Comparison of ENCODE assay signal across 30 cellular contexts in the genomic region with DNA sequence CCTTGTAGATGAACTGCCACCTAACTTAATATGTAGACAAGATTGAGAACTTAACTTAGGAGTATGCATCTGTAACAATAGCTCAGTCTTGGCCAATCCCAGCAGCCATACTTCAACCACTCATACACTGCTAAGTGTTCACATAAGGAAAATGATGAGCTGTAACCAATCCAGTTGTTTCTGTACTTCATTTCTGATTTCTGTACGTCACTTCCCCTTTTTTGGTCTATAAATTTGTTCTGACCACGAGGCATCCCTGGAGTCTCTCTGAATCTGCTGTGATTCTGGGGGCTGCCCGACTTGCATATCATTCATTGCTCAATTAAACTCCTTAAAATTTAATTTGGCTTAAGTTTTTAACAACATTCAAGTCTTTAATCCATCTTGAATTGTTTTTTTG. TPM values are rescaled to one million over a fixed set of nuclear protein-coding genes. Genes with fewer than 3 reads are reported as not detected.
"Had no signal": no experiment of that assay in that cellular context is flagged by ENCODE, and none has a peak within 500 bp of the region (broad histone marks: within the 10 kb centered on the region; RNA-seq: fewer than 3 reads in every experiment).

No MANE protein-coding gene starts in this region.

- H3K27ac Mint-ChIP-seq: nephron progenitor cell; stimulated activated effector memory CD8-positive, alpha-beta T cell treated with anti-CD3 and anti-CD28 coated beads, Interleukin-12 subunit alpha, Interleukin-12 subunit beta, amount 100 ng/mL, for 72 hours; stimulated activated naive CD8-positive, alpha-beta T cell treated with anti-CD3 and anti-CD28 coated beads, Interleukin-15, Interleukin-2, amounts not matched to agents 100 ng/mL and 50 ng/mL, for 24 hours had no signal

- H3K27ac ChIP-seq: dorsolateral prefrontal cortex, esophagus muscularis mucosa, foreskin keratinocyte, gastroesophageal sphincter, heart left ventricle, hepatocyte, left lung, prostate gland, right atrium auricular region, sigmoid colon, thoracic aorta, tibial nerve, upper lobe of left lung had no signal

- H3K36me3 ChIP-seq: left lung, prostate gland, right atrium auricular region, thoracic aorta, upper lobe of left lung had no signal

- H3K4me3 ChIP-seq: dorsolateral prefrontal cortex, esophagus muscularis mucosa, gastroesophageal sphincter, heart left ventricle, hepatocyte, left lung, prostate gland, right atrium auricular region, sigmoid colon, thoracic aorta, tibial nerve, upper lobe of left lung had no signal

- H3K9me3 ChIP-seq: gastroesophageal sphincter, prostate gland, upper lobe of left lung had no signal

- DNase-seq: cortex of kidney; dorsolateral prefrontal cortex; effector CD8-positive, alpha-beta T cell; foreskin keratinocyte; heart left ventricle; left cardiac atrium; left lung; mesendoderm; midbrain; naive thymus-derived CD4-positive, alpha-beta T cell; nephron progenitor cell; nucleus accumbens; sigmoid colon; stimulated activated CD4-positive, alpha-beta T cell treated with anti-CD3 and anti-CD28 coated beads, Interleukin-2, amount 100 ng/mL, for 24 hours; stimulated activated CD4-positive, alpha-beta T cell treated with anti-CD3 and anti-CD28 coated beads, Interleukin-4, amount 100 ng/mL, for 24 hours; upper lobe of left lung had no signal

- H3K36me3 Mint-ChIP-seq: stimulated activated effector memory CD8-positive, alpha-beta T cell treated with anti-CD3 and anti-CD28 coated beads, Interleukin-12 subunit alpha, Interleukin-12 subunit beta, amount 100 ng/mL, for 72 hours had no signal

- H3K27me3 ChIP-seq: dorsolateral prefrontal cortex, esophagus muscularis mucosa, foreskin keratinocyte, gastroesophageal sphincter, heart left ventricle, hepatocyte, left lung, right atrium auricular region, sigmoid colon, tibial nerve, upper lobe of left lung had no signal

- H3K4me3 Mint-ChIP-seq: naive thymus-derived CD4-positive, alpha-beta T cell; nephron progenitor cell; stimulated activated effector memory CD8-positive, alpha-beta T cell treated with anti-CD3 and anti-CD28 coated beads, Interleukin-12 subunit alpha, Interleukin-12 subunit beta, amount 100 ng/mL, for 72 hours; stimulated activated naive CD8-positive, alpha-beta T cell treated with anti-CD3 and anti-CD28 coated beads, Interleukin-15, Interleukin-2, amounts not matched to agents 100 ng/mL and 50 ng/mL, for 24 hours had no signal

- H3K4me2 ChIP-seq: hepatocyte had no signal

- H2AFZ ChIP-seq: hepatocyte had no signal

- ATAC-seq: foreskin keratinocyte; gastroesophageal sphincter; heart left ventricle; left cardiac atrium; left lung; naive thymus-derived CD4-positive, alpha-beta T cell; stimulated activated effector memory CD8-positive, alpha-beta T cell treated with anti-CD3 and anti-CD28 coated beads, Interleukin-12 subunit alpha, Interleukin-12 subunit beta, amount 100 ng/mL, for 72 hours had no signal

- H3K4me1 Mint-ChIP-seq: stimulated activated effector memory CD8-positive, alpha-beta T cell treated with anti-CD3 and anti-CD28 coated beads, Interleukin-12 subunit alpha, Interleukin-12 subunit beta, amount 100 ng/mL, for 72 hours had no signal

- FAIRE-seq: endothelial cell of umbilical vein, islet of Langerhans, urothelium cell line had no signal

- H3K27me3 Mint-ChIP-seq: naive thymus-derived CD4-positive, alpha-beta T cell; stimulated activated naive CD8-positive, alpha-beta T cell treated with anti-CD3 and anti-CD28 coated beads, Interleukin-15, Interleukin-2, amounts not matched to agents 100 ng/mL and 50 ng/mL, for 24 hours had no signal

- H3K4me1 ChIP-seq: esophagus muscularis mucosa, foreskin keratinocyte, gastroesophageal sphincter, heart left ventricle, prostate gland, right atrium auricular region, sigmoid colon, tibial nerve had no signal

RNA-seq across cellular contexts. Expression of a gene that starts 30.5 kb away (rescaled TPM):
- total RNA-seq: endothelial cell of umbilical vein, foreskin keratinocyte, lung microvascular endothelial cell, skeletal muscle tissue had no signal
- polyA plus RNA-seq: endothelial cell of umbilical vein, foreskin keratinocyte had no signal
